Comparison of ENCODE assay signal across 22 cellular contexts in genomic region chr1:18716785-18717678, GRCh38.
DNase-seq lines count a peak whose midpoint lies in the region; ATAC-seq and TF ChIP-seq lines count a peak whose summit lies in the region.
"Had no signal": no experiment of that assay in that cellular context is flagged by ENCODE, and none has a peak within 500 bp of the region (broad histone marks: within the 10 kb centered on the region; RNA-seq: fewer than 3 reads in every experiment).

No MANE protein-coding gene starts in this region.

- no peak for DNase-seq in coronary artery (ENCODE audit: low spot score)
- peak; percentile 72 for DNase-seq in iPS-NIHi11 (ENCODE audit: low spot score)
- DNase-seq in retina, result peak; percentile 57
- no peak for DNase-seq in DMS 273 treated with DMSO at 0.1 percent for 48 hours (lab: John Stamatoyannopoulos, UW)
- no peak for DNase-seq in NCI-H2081 (lab: John Stamatoyannopoulos, UW)
- DNase-seq in HUDEP-2 (lab: John Stamatoyannopoulos, UW; ENCODE audit: unreplicated experiment in 76 of 76), result no peak
- DNase-seq: activated CD4-positive, alpha-beta T cell treated with anti-CD3 and anti-CD28 coated beads for 1 hour; activated CD8-positive, alpha-beta memory T cell treated with anti-CD3 and anti-CD28 coated beads for 24 hours; COR-L47; DND-41; head of caudate nucleus; NCI-H1105; NCI-H2107; NCI-H510A treated with DMSO at 0.1 percent for 48 hours; occipital lobe; stimulated activated CD4-positive, alpha-beta T cell treated with anti-CD3 and anti-CD28 coated beads, Interleukin-12 subunit alpha, Interleukin-12 subunit beta, amount 100 ng/mL, for 4 hours had no signal

- H3K9ac ChIP-seq in HUES6 (ENCODE audit: low read length), result no peak overlapping the region

- H3K36me3 ChIP-seq in HUES6 (ENCODE audit: control insufficient read depth, insufficient read depth, low read length), result no peaks in the 10 kb centered on the region
- H3K36me3 ChIP-seq: ascending aorta had no signal

- H3K4me1 ChIP-seq in HUES6 (ENCODE audit: control insufficient read depth, insufficient read depth, low read length), result peaks cover 7% of the 10 kb centered on the region; the same call in 1 of the 2 replicates
- H3K4me1 ChIP-seq: ascending aorta had no signal

- no peaks in the 10 kb centered on the region for H3K9me3 ChIP-seq in HUES6 (ENCODE audit: control insufficient read depth, insufficient read depth, low read depth, low read length)
- H3K9me3 ChIP-seq: ascending aorta had no signal

- H3K27ac ChIP-seq in HUES6 (ENCODE audit: low read depth, low read length), result no peak overlapping the region
- no peak overlapping the region for H3K27ac ChIP-seq in coronary artery
- H3K27ac ChIP-seq: ascending aorta, RWPE1 had no signal

- peak overlapping the region; percentile 47 for H3K4me3 ChIP-seq in HUES6 (ENCODE audit: low read depth, low read length)
- peak overlapping the region; percentile 32 for H3K4me3 ChIP-seq in coronary artery
- H3K4me3 ChIP-seq: ascending aorta had no signal

- no peak for TF ChIP-seq CTCF in coronary artery (IDR thresholded peaks at IDR 0.05)

- H3K27me3 ChIP-seq in HUES6 (ENCODE audit: control insufficient read depth, insufficient read depth, low read length), result peaks cover 83% of the 10 kb centered on the region
- H3K27me3 ChIP-seq: ascending aorta had no signal

- no peak for ATAC-seq in GM18520 (IDR thresholded peaks at IDR 0.05; ENCODE audit: unreplicated experiment)
- ATAC-seq: activated naive CD4-positive, alpha-beta T cell treated with anti-CD3 and anti-CD28 coated beads, Interleukin-2, amount 50 U/mL, for 72 hours; HepG2 had no signal

Comparison
In these comparisons a context has a peak if more than half of its experiments do, and no peak if none do; other contexts are left out.
1. DNase-seq: peak in iPS-NIHi11 (single experiment) and retina (single experiment); none in coronary artery (single experiment), DMS 273 treated with DMSO at 0.1 percent for 48 hours (single experiment), NCI-H2081 (0 of 2) and HUDEP-2 (0 of 76).